In the genomic region with DNA sequence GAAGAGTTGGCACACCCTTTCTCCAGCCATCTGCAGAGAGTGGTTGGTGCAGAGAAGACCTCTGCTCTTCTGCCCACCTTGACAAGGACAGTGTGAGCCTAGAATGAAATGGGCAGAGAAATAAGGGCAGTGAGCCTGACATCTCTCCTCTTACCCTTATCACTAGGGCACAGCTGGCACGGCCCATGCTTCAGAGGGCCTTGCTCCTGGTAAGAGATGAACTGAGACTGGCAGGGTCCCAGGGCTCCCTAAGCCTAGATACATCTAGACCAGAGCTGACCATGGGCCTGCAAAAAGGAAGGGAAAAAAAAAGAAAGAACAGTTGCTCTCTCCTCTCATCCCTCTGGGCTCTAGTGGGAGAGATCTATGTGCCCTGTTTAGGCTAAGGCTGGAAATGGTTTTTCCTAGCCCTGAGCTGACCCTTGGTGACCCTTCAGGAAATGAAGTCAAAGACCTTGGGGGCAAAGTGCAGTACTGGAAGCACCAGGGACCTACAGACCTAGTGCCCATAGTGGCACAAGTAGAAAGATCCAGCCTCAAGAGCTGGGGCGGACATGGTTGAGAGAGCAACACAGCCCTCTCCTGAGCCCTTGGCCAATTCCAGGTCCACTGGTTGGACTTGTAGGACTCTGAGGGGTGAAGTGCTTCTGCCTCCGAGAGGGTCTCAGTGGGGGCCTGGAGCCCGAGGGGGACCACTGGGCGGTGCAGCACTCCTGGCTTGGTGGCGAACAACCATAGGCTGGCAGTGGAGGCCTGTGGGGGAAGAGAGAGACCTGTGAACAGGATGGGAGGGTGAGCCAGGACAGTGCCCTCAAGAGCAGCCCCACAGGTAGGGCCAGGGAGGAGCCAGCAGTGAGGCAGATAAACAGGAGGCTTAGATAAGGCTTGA, we compare ENCODE assay signal across 1 cellular context.
TF ChIP-seq lines count a peak whose summit lies in the region.

No MANE protein-coding gene starts in this region.

TF ChIP-seq in SK-N-SH, 30 proteins besides CTCF, POLR2A, EP300 and RAD21 (continued from another document):
- TF ChIP-seq, protein P1, sequence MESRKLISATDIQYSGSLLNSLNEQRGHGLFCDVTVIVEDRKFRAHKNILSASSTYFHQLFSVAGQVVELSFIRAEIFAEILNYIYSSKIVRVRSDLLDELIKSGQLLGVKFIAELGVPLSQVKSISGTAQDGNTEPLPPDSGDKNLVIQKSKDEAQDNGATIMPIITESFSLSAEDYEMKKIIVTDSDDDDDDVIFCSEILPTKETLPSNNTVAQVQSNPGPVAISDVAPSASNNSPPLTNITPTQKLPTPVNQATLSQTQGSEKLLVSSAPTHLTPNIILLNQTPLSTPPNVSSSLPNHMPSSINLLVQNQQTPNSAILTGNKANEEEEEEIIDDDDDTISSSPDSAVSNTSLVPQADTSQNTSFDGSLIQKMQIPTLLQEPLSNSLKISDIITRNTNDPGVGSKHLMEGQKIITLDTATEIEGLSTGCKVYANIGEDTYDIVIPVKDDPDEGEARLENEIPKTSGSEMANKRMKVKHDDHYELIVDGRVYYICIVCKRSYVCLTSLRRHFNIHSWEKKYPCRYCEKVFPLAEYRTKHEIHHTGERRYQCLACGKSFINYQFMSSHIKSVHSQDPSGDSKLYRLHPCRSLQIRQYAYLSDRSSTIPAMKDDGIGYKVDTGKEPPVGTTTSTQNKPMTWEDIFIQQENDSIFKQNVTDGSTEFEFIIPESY (IDR thresholded peaks at IDR 0.05; ENCODE audit: borderline replicate concordance, low read depth): no peak
- TF ChIP-seq RCOR1 (IDR thresholded peaks at IDR 0.05; ENCODE audit: low read length): no peak
